Comparison of ENCODE assay signal across 1 cellular context in genomic region chr20:23361651-23362391, GRCh38.
TF ChIP-seq lines count a peak whose summit lies in the region.

GZF1 (plus strand) TSS chr20:23362182; CDS start chr20:23364384, 2,202 bp downstream.

TF ChIP-seq in K562, 482 proteins besides CTCF, POLR2A, EP300 and RAD21 (continued from another document and continues in another):
- TF ChIP-seq MLX (CRISPR knock-in tag; conservative IDR thresholded peaks at IDR 0.05) (no peak), GATA2 (CRISPR knock-in tag; IDR thresholded peaks at IDR 0.05) (no peak), POLR2G (IDR thresholded peaks at IDR 0.05; ENCODE audit: low read depth, low read length) (peak; percentile 92), BHLHE40 (IDR thresholded peaks at IDR 0.05; ENCODE audit: low read length) (peak; percentile 99), THAP7 (CRISPR knock-in tag; IDR thresholded peaks at IDR 0.05) (0 out of 2 replicates have a peak, but pooled peaks have one; percentile 29), TEAD1 (CRISPR knock-in tag; IDR thresholded peaks at IDR 0.05) (peak in 1 of 2 experiments; percentile 81; a peak in 2 of 4 replicates), NFATC3 (IDR thresholded peaks at IDR 0.05) (no peak), KLF13 (tag; IDR thresholded peaks at IDR 0.05; ENCODE audit: borderline replicate concordance, low read depth) (peak; percentile 40; the same call in 1 of the 2 replicates), CCNT2 (IDR thresholded peaks at IDR 0.05; ENCODE audit: borderline replicate concordance, extremely low read depth, insufficient read length, low read depth, low read length) (peak; percentile 90), EP400 (IDR thresholded peaks at IDR 0.05) (peak; percentile 87), NFRKB (IDR thresholded peaks at IDR 0.05; ENCODE audit: low read depth) (no peak; the same call in 1 of the 2 replicates), MAX (CRISPR knock-in tag; IDR thresholded peaks at IDR 0.05) (peak; percentile 91), SPI1 (IDR thresholded peaks at IDR 0.05; ENCODE audit: borderline replicate concordance, low read depth, low read length) (peak; percentile 17; the same call in 1 of the 2 replicates), SOX6 (IDR thresholded peaks at IDR 0.05) (peak; percentile 51), ELK1 (CRISPR knock-in tag; IDR thresholded peaks at IDR 0.05) (no peak), MNT (conservative IDR thresholded peaks at IDR 0.05) (peak; percentile 88 to 93), NFIX (CRISPR knock-in tag; IDR thresholded peaks at IDR 0.05; ENCODE audit: low read depth) (no peak), STAG1 (CRISPR knock-in tag; IDR thresholded peaks at IDR 0.05; ENCODE audit: borderline replicate concordance) (no peak), TFAP4 (CRISPR knock-in tag; IDR thresholded peaks at IDR 0.05; ENCODE audit: borderline replicate concordance) (peak; percentile 99), SUPT5H (IDR thresholded peaks at IDR 0.05) (peak; percentile 88), ZBTB11 (CRISPR knock-in tag; IDR thresholded peaks at IDR 0.05) (peak in 1 of 3 experiments; percentile 79; a peak in 2 of 6 replicates), SREBF1 (IDR thresholded peaks at IDR 0.05; ENCODE audit: borderline replicate concordance, low read depth, low read length) (0 out of 2 replicates have a peak, but pooled peaks have one; percentile 55), PBX2 (CRISPR knock-in tag; IDR thresholded peaks at IDR 0.05; ENCODE audit: low read depth) (no peak), PBX2 (tag; conservative IDR thresholded peaks at IDR 0.05; ENCODE audit: low read depth) (no peak), TSHZ1 (CRISPR knock-in tag; IDR thresholded peaks at IDR 0.05) (no peak), NR2C1 (IDR thresholded peaks at IDR 0.05) (no peak), NR2C1 (tag; IDR thresholded peaks at IDR 0.05) (no peak), FOXJ2 (tag; IDR thresholded peaks at IDR 0.05) (0 out of 2 replicates have a peak, but pooled peaks have one; percentile 55), FOXP1 (CRISPR knock-in tag; IDR thresholded peaks at IDR 0.05) (peak; percentile 77; the same call in 1 of the 2 replicates), THAP12 (CRISPR knock-in tag; IDR thresholded peaks at IDR 0.05) (peak; percentile 32; the same call in 1 of the 2 replicates), ZNF184 (CRISPR knock-in tag; IDR thresholded peaks at IDR 0.05) (no peak), NCOA6 (IDR thresholded peaks at IDR 0.05) (no peak), CBFA2T3 (IDR thresholded peaks at IDR 0.05) (peak; percentile 40), RHOXF2B (CRISPR knock-in tag; conservative IDR thresholded peaks at IDR 0.05) (no peak), BRCA1 (IDR thresholded peaks at IDR 0.05) (no peak), BRCA1 (CRISPR knock-in tag; IDR thresholded peaks at IDR 0.05) (no peak), TARDBP (IDR thresholded peaks at IDR 0.05) (peak; percentile 39; the same call in 1 of the 2 replicates), GABPB2 (CRISPR knock-in tag; conservative IDR thresholded peaks at IDR 0.05) (no peak), BMI1 (IDR thresholded peaks at IDR 0.05; ENCODE audit: low read length) (no peak)
